Comparison of ENCODE assay signal across 15 cellular contexts in genomic region chr22:46931414-46931813, GRCh38.
DNase-seq lines count a peak whose midpoint lies in the region; ATAC-seq and TF ChIP-seq lines count a peak whose summit lies in the region.
"Had no signal": no experiment of that assay in that cellular context is flagged by ENCODE, and none has a peak within 500 bp of the region (broad histone marks: within the 10 kb centered on the region; RNA-seq: fewer than 3 reads in every experiment).

No MANE protein-coding gene starts in this region.

- H3K4me1 ChIP-seq in hepatocyte (ENCODE audit: insufficient read depth) = peaks cover 27% of the 10 kb centered on the region

- no peak for DNase-seq in AG04450 (ENCODE audit: low read depth, low spot score)
- peak; percentile 25 for DNase-seq in HPDE6-E6E7 (ENCODE audit: extremely low spot score)
- peak; percentile 87 for DNase-seq in amniotic epithelial cell (ENCODE audit: low read depth)
- DNase-seq in hepatocyte (ENCODE audit: low spot score) = peak; percentile 34
- no peak for DNase-seq in stimulated activated CD4-positive, alpha-beta T cell treated with anti-CD3 and anti-CD28 coated beads, Interleukin-12 subunit alpha, Interleukin-12 subunit beta, amount 100 ng/mL, for 4 hours
- no peak for DNase-seq in medulla oblongata (ENCODE audit: extremely low spot score)
- DNase-seq: activated naive CD8-positive, alpha-beta T cell treated with anti-CD3 and anti-CD28 coated beads for 36 hours; dorsolateral prefrontal cortex; GF-D8; stimulated activated CD4-positive, alpha-beta T cell treated with anti-CD3 and anti-CD28 coated beads, Interleukin-4, amount 100 ng/mL, for 4 hours; stimulated activated naive CD8-positive, alpha-beta T cell treated with anti-CD3 and anti-CD28 coated beads, Interleukin-15, Interleukin-2, amounts not matched to agents 100 U/mL and 50 U/mL, for 24 hours; T-helper 9 cell had no signal

- ATAC-seq in GM21526 (IDR thresholded peaks at IDR 0.05; ENCODE audit: low FRiP score, unreplicated experiment) (no peak), GM18907 (IDR thresholded peaks at IDR 0.05; ENCODE audit: unreplicated experiment) (no peak)
- ATAC-seq: stimulated activated naive CD8-positive, alpha-beta T cell treated with anti-CD3 and anti-CD28 coated beads, Interleukin-15, Interleukin-2, amounts not matched to agents 100 U/mL and 50 U/mL, for 24 hours had no signal

- POLR2A ChIA-PET in AG04450 (lab: Yijun Ruan, JAX) = no interaction called here

- no peak overlapping the region for H2AFZ ChIP-seq in hepatocyte

- H3K36me3 ChIP-seq in hepatocyte (replicated peaks; ENCODE audit: insufficient read depth, low read depth) = no peaks in the 10 kb centered on the region

- H3K27me3 ChIP-seq in AG04450 (ENCODE audit: control insufficient read depth, insufficient read depth, low read length) (no peaks in the 10 kb centered on the region), hepatocyte (no peaks in the 10 kb centered on the region)
- H3K27me3 ChIP-seq: BLaER1 treated with 17β-estradiol and CSF1 and Interleukin-3, amounts not matched to agents 10 nM and 100 nM; dorsolateral prefrontal cortex had no signal

- no peak overlapping the region for H3K4me3 ChIP-seq in AG04450 (ENCODE audit: low read depth, low read length)
- H3K4me3 ChIP-seq in hepatocyte = no peak overlapping the region
- H3K4me3 ChIP-seq: BLaER1 treated with 17β-estradiol and CSF1 and Interleukin-3, amounts not matched to agents 10 nM and 100 nM; dorsolateral prefrontal cortex had no signal

- H3K27ac ChIP-seq in AG04450 (ENCODE audit: low read depth, low read length) (no peak overlapping the region), hepatocyte (no peak overlapping the region)
- H3K27ac ChIP-seq: BLaER1 treated with 17β-estradiol and CSF1 and Interleukin-3, amounts not matched to agents 10 nM and 100 nM; dorsolateral prefrontal cortex had no signal

- 78% methylated on average over 5 of the region's 5 CpGs for WGBS in hepatocyte (ENCODE audit: low lambda C conversion rate, missing lambda C conversion rate)

- no peak overlapping the region for H3K4me2 ChIP-seq in hepatocyte
- H3K4me2 ChIP-seq: BLaER1 treated with 17β-estradiol and CSF1 and Interleukin-3, amounts not matched to agents 10 nM and 100 nM had no signal

- H3K9me3 ChIP-seq in AG04450 (ENCODE audit: control insufficient read depth, insufficient read depth, low read length) = peaks cover 3% of the 10 kb centered on the region; the same call in 1 of the 2 replicates
- H3K9me3 ChIP-seq in hepatocyte (ENCODE audit: low read depth) = no peaks in the 10 kb centered on the region
- H3K9me3 ChIP-seq: BLaER1 treated with 17β-estradiol and CSF1 and Interleukin-3, amounts not matched to agents 10 nM and 100 nM had no signal

- TF ChIP-seq CTCF in AG04450 (IDR thresholded peaks at IDR 0.05; ENCODE audit: low read depth, low read length) (peak; percentile 1; the same call in 1 of the 2 replicates), hepatocyte (IDR thresholded peaks at IDR 0.05; ENCODE audit: poor library complexity) (peak; percentile 15)

- H3K9me2 ChIP-seq in hepatocyte (replicated peaks; ENCODE audit: insufficient read depth) = no peaks in the 10 kb centered on the region

- no peaks in the 10 kb centered on the region for H4K20me1 ChIP-seq in hepatocyte (ENCODE audit: insufficient read depth, poor library complexity, severe bottlenecking)

- CTCF ChIA-PET in AG04450 (lab: Charles Lee) = no interaction called here

- no peaks in the 10 kb centered on the region for H3K79me2 ChIP-seq in hepatocyte

Comparison
In these comparisons a context has a peak if more than half of its experiments do, and no peak if none do; other contexts are left out.
1. DNase-seq: peak in HPDE6-E6E7 (single experiment), amniotic epithelial cell (single experiment) and hepatocyte (single experiment); none in AG04450 (single experiment), stimulated activated CD4-positive, alpha-beta T cell treated with anti-CD3 and anti-CD28 coated beads, Interleukin-12 subunit alpha, Interleukin-12 subunit beta, amount 100 ng/mL, for 4 hours (single experiment) and medulla oblongata (single experiment).